ENCODE assay signal across 23 cellular contexts in genomic region chr10:118638680-118639079, GRCh38. TPM values are rescaled to one million over a fixed set of nuclear protein-coding genes. Genes with fewer than 3 reads are reported as not detected.
"Had no signal": no experiment of that assay in that cellular context is flagged by ENCODE, and none has a peak within 500 bp of the region (broad histone marks: within the 10 kb centered on the region; RNA-seq: fewer than 3 reads in every experiment).

No MANE protein-coding gene starts in this region.

- H3K27ac Mint-ChIP-seq: IgD-negative memory B cell had no signal

- H3K9ac ChIP-seq: KMS-11 had no signal

- ATAC-seq: K562, SK-N-SH treated with all-trans-retinoic acid at 6 μM for 48 hours had no signal

- H3K36me3 Mint-ChIP-seq: IgD-negative memory B cell had no signal

- H3K4me3 Mint-ChIP-seq: IgD-negative memory B cell had no signal

- DNase-seq: Kasumi-1, MM.1S, NCI-H1092 treated with DMSO at 0.1 percent for 48 hours, NCI-H1436, NCI-H187, NCI-H2029, NCI-H2081 treated with DMSO at 0.1 percent for 48 hours, NCI-H2171, NCI-H226, NCI-H446, NCI-H510A, NCI-H524 treated with DMSO at 0.1 percent for 48 hours, NCI-H69, NCI-H774, RPMI8226, SHP77 had no signal

- H3K4me1 Mint-ChIP-seq: IgD-negative memory B cell had no signal

- H3K4me3 ChIP-seq: K562 had no signal

- H3K27ac ChIP-seq: HL-60, KMS-11 had no signal

RNA-seq across cellular contexts. Expression of gene PRLHR, which starts 43.2 kb away (rescaled TPM):
- total RNA-seq: K562, M059J, SK-MEL-5 had no signal
- polyA plus RNA-seq: IgD-negative memory B cell, K562 had no signal
